Comparison of ENCODE assay signal across 8 cellular contexts in the genomic region with DNA sequence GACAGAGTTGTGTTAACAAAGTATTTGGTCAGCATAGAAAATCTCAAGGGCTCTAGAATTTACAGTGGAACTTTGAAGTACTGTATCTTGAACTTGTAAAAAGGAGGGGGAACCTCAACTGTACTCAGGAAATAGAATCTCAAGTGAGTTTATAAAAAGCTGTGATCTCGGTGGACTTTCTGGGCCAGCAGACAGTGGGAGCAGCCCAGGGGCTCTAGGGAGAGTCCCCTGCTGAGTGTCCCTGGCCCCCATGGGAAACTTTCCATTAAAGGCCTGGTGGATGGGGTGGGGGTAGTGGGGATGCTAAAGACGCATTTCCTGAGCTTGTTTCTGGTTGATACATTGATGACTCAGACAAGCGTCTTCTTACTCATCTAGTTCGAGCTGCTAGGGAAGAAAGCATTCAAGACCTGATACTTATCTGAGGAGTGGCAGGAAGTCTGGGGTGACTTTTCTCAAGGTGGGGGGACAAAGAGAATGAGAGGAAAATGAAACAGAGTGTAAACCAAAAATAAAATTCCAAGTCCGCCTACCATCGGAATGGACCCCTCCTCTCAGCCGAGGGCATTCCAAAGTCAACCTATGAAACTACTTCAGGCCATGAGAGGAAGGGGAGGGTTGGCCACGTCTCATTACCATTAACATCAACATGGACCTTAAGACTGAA.
A peak's percentile ranks its signal among the peaks of the same experiment; 100 is the strongest.
DNase-seq lines count a peak whose midpoint lies in the region; ATAC-seq, FAIRE-seq and TF ChIP-seq lines count a peak whose summit lies in the region.

No MANE protein-coding gene starts in this region.

- POLR2A ChIA-PET in endothelial cell of umbilical vein (lab: Charles Lee), result no interaction called here

- peak overlapping the region; percentile 20 for H3K4me2 ChIP-seq in endothelial cell of umbilical vein (ENCODE audit: insufficient read depth, low read length)

- dilution Hi-C loops in endothelial cell of umbilical vein (cut with MboI; ENCODE audit: extremely low pct_ligation_motif_present, low sequenced_read_pairs), result no loop called here

- peaks cover 9% of the 10 kb centered on the region for H3K36me3 Mint-ChIP-seq in activated CD4-positive, alpha-beta T cell treated with anti-CD3 and anti-CD28 coated beads, Interleukin-2, amount 10 ng/mL, durations not matched to agents 24 days and 14 days (ENCODE audit: low read depth)

- peak; percentile 40 for TF ChIP-seq POLR2A in endothelial cell of umbilical vein (IDR thresholded peaks at IDR 0.05; ENCODE audit: low read depth, low read length)

- no peaks in the 10 kb centered on the region for H4K20me1 ChIP-seq in endothelial cell of umbilical vein (replicated peaks; ENCODE audit: control insufficient read depth, extremely low read depth, insufficient read depth, low read length)

- H3K27ac ChIP-seq in endothelial cell of umbilical vein (ENCODE audit: insufficient read depth, low read depth, low read length), result peak overlapping the region; percentile 89

- ATAC-seq in GM19372 (IDR thresholded peaks at IDR 0.05; ENCODE audit: low read depth, unreplicated experiment) (peak; percentile 77), HG03457 (IDR thresholded peaks at IDR 0.05; ENCODE audit: unreplicated experiment) (peak; percentile 78)

- H3K9me3 ChIP-seq in endothelial cell of umbilical vein (replicated peaks; ENCODE audit: control insufficient read depth, insufficient read depth, low read length), result no peaks in the 10 kb centered on the region

- no peak overlapping the region for H3K4me3 ChIP-seq in endothelial cell of umbilical vein (replicated peaks in 1 of 3; ENCODE audit: insufficient read depth in 1 of 3, low read depth in 1 of 3, low read length in 3 of 3)

- DNase-seq in ACHN, result peak; percentile 65
- DNase-seq in activated CD4-positive, alpha-beta T cell treated with anti-CD3 and anti-CD28 coated beads, Interleukin-2, amount 10 ng/mL, durations not matched to agents 24 days and 14 days, result peak; percentile 93
- peak; percentile 95 for DNase-seq in endothelial cell of umbilical vein (ENCODE audit: low read depth, low spot score)
- DNase-seq in stimulated activated CD4-positive, alpha-beta T cell treated with anti-CD3 and anti-CD28 coated beads, Interleukin-12 subunit alpha, Interleukin-12 subunit beta, amount 100 ng/mL, for 4 hours, result peak; percentile 50
- no peak for DNase-seq in NCI-H526 (lab: John Stamatoyannopoulos, UW)
- DNase-seq in NCI-H345 treated with DMSO at 0.1 percent for 48 hours (lab: John Stamatoyannopoulos, UW; ENCODE audit: unreplicated experiment), result no peak

- in situ Hi-C loops in ACHN (cut with HindIII; ENCODE audit: low pct_ligation_motif_present, low pct_unique_long_range_greater_than_20kb, low sequenced_read_pairs), result no loop called here

- peak overlapping the region; percentile 97 for H3K27ac Mint-ChIP-seq in activated CD4-positive, alpha-beta T cell treated with anti-CD3 and anti-CD28 coated beads, Interleukin-2, amount 10 ng/mL, durations not matched to agents 24 days and 14 days

- BruUV-seq in endothelial cell of umbilical vein (replicated peaks; lab: Mats Ljungman, UMichigan), result TSS peak; percentile 66

- H3K4me1 Mint-ChIP-seq in activated CD4-positive, alpha-beta T cell treated with anti-CD3 and anti-CD28 coated beads, Interleukin-2, amount 10 ng/mL, durations not matched to agents 24 days and 14 days, result peaks cover 62% of the 10 kb centered on the region

- H3K27me3 ChIP-seq in endothelial cell of umbilical vein (ENCODE audit: control insufficient read depth in 2 of 2, insufficient read depth in 2 of 2, low read length in 2 of 2), result no peaks in the 10 kb centered on the region

- peak overlapping the region; percentile 75 for H3K4me3 Mint-ChIP-seq in activated CD4-positive, alpha-beta T cell treated with anti-CD3 and anti-CD28 coated beads, Interleukin-2, amount 10 ng/mL, durations not matched to agents 24 days and 14 days

- CTCF ChIA-PET in endothelial cell of umbilical vein (lab: Charles Lee), result interaction anchor here (0.6 to 2.0 kb wide), 4 partner anchors 12 to 215 kb away, joined by 3 to 21 read pairs (median 5); no protein-coding TSS in a partner anchor

- intact Hi-C loops in activated CD4-positive, alpha-beta T cell treated with anti-CD3 and anti-CD28 coated beads, Interleukin-2, amount 10 ng/mL, durations not matched to agents 24 days and 14 days (cut with micrococcal nuclease), result loop anchor here (1.0 to 5.0 kb wide), 7 partner anchors 29 to 357 kb away; partner anchors contain the start of gene NID1
- intact Hi-C loops in endothelial cell of umbilical vein (cut with micrococcal nuclease), result loop anchor here (1.0 kb wide), 4 partner anchors 11 to 65 kb away; no protein-coding TSS in a partner anchor

- H3K9ac ChIP-seq in endothelial cell of umbilical vein (replicated peaks; ENCODE audit: extremely low read depth, insufficient read depth, low read length), result peak overlapping the region; percentile 52

- no peaks in the 10 kb centered on the region for H3K27me3 Mint-ChIP-seq in activated CD4-positive, alpha-beta T cell treated with anti-CD3 and anti-CD28 coated beads, Interleukin-2, amount 10 ng/mL, durations not matched to agents 24 days and 14 days

- no peaks in the 10 kb centered on the region for H3K9me1 ChIP-seq in endothelial cell of umbilical vein (replicated peaks; ENCODE audit: control insufficient read depth, extremely low read depth, insufficient read depth, low read length)

- H3K36me3 ChIP-seq in endothelial cell of umbilical vein (ENCODE audit: control insufficient read depth in 2 of 2, extremely low read depth in 1 of 2, insufficient read depth in 2 of 2, low read length in 2 of 2), result peaks cover 0 to 2% of the 10 kb centered on the region in 2 experiments

- no peak for TF ChIP-seq CTCF in endothelial cell of umbilical vein (IDR thresholded peaks at IDR 0.05; ENCODE audit: extremely low read depth in 1 of 2, insufficient read depth in 1 of 2, low read depth in 1 of 2, low read length in 2 of 2)

- peak overlapping the region; percentile 39 for H2AFZ ChIP-seq in endothelial cell of umbilical vein (ENCODE audit: low read depth, low read length)

- H3K79me2 ChIP-seq in endothelial cell of umbilical vein (ENCODE audit: control insufficient read depth, insufficient read depth, low read length), result no peaks in the 10 kb centered on the region

- peak; percentile 89 for FAIRE-seq in endothelial cell of umbilical vein (lab: Jason Lieb, UNC)

- H3K9me3 Mint-ChIP-seq in activated CD4-positive, alpha-beta T cell treated with anti-CD3 and anti-CD28 coated beads, Interleukin-2, amount 10 ng/mL, durations not matched to agents 24 days and 14 days, result peaks cover 3% of the 10 kb centered on the region

- peaks cover 38% of the 10 kb centered on the region for H3K4me1 ChIP-seq in endothelial cell of umbilical vein (ENCODE audit: control insufficient read depth, extremely low read depth, insufficient read depth, low read length)

TF ChIP-seq in endothelial cell of umbilical vein, 7 proteins besides CTCF, POLR2A, EP300 and RAD21:
- peak; percentile 60 for TF ChIP-seq POLR2AphosphoS5 (IDR thresholded peaks at IDR 0.05; ENCODE audit: insufficient read depth, low read depth, low read length)
- TF ChIP-seq MYC (IDR thresholded peaks at IDR 0.05; ENCODE audit: low read depth, low read length), result no peak
- peak; percentile 99 for TF ChIP-seq JUN (IDR thresholded peaks at IDR 0.05; ENCODE audit: borderline replicate concordance, insufficient read depth, insufficient read length, low read depth)
- peak; percentile 99 for TF ChIP-seq GATA2 (IDR thresholded peaks at IDR 0.05; ENCODE audit: insufficient read depth, insufficient read length, low read depth, low read length)
- peak; percentile 98 for TF ChIP-seq FOS (IDR thresholded peaks at IDR 0.05; ENCODE audit: borderline replicate concordance, insufficient read depth, low read length)

Comparison
In these comparisons a context has a peak if more than half of its experiments do, and no peak if none do; other contexts are left out.
1. DNase-seq: peak in ACHN (single experiment), activated CD4-positive, alpha-beta T cell treated with anti-CD3 and anti-CD28 coated beads, Interleukin-2, amount 10 ng/mL, durations not matched to agents 24 days and 14 days (single experiment), endothelial cell of umbilical vein (single experiment) and stimulated activated CD4-positive, alpha-beta T cell treated with anti-CD3 and anti-CD28 coated beads, Interleukin-12 subunit alpha, Interleukin-12 subunit beta, amount 100 ng/mL, for 4 hours (single experiment); none in NCI-H526 (0 of 2) and NCI-H345 treated with DMSO at 0.1 percent for 48 hours (single experiment).